Comparison of ENCODE assay signal across 9 cellular contexts in genomic region chr13:50914848-50915247, GRCh38. TPM values are rescaled to one million over a fixed set of nuclear protein-coding genes. Genes with fewer than 3 reads are reported as not detected.
DNase-seq lines count a peak whose midpoint lies in the region; ATAC-seq and TF ChIP-seq lines count a peak whose summit lies in the region.
"Had no signal": no experiment of that assay in that cellular context is flagged by ENCODE, and none has a peak within 500 bp of the region (broad histone marks: within the 10 kb centered on the region; RNA-seq: fewer than 3 reads in every experiment).

No MANE protein-coding gene starts in this region.

- no peaks in the 10 kb centered on the region for H3K36me3 Mint-ChIP-seq in activated naive CD8-positive, alpha-beta T cell
- H3K36me3 Mint-ChIP-seq in natural killer cell treated with Interleukin-12 subunit alpha and Interleukin-12 subunit beta and Interleukin-15 and Interleukin-18, amount 100 ng/mL, for 72 hours = no peaks in the 10 kb centered on the region

- no peak for DNase-seq in natural killer cell treated with Interleukin-12 subunit alpha and Interleukin-12 subunit beta and Interleukin-15 and Interleukin-18, amount 100 ng/mL, for 72 hours (ENCODE audit: low spot score)
- no peak for DNase-seq in coronary artery (ENCODE audit: low spot score)
- no peak for DNase-seq in HK-2 (ENCODE audit: unreplicated experiment)
- DNase-seq in pons (ENCODE audit: low spot score) = no peak
- no peak for DNase-seq in sciatic nerve (ENCODE audit: low spot score)

- no peak overlapping the region for H3K4me3 Mint-ChIP-seq in activated naive CD8-positive, alpha-beta T cell
- peak overlapping the region; percentile 58 for H3K4me3 Mint-ChIP-seq in natural killer cell treated with Interleukin-12 subunit alpha and Interleukin-12 subunit beta and Interleukin-15 and Interleukin-18, amount 100 ng/mL, for 72 hours

- peak overlapping the region in 1 of 2 donors; percentile 14 for H3K27ac ChIP-seq in coronary artery

- H3K4me3 ChIP-seq in GM08714 (ENCODE audit: low read length) (peak overlapping the region; percentile 20; the same call in 1 of the 2 replicates), coronary artery (no peak overlapping the region)

- H3K9me3 Mint-ChIP-seq in activated naive CD8-positive, alpha-beta T cell (ENCODE audit: low read depth) = no peaks in the 10 kb centered on the region
- H3K9me3 Mint-ChIP-seq in natural killer cell treated with Interleukin-12 subunit alpha and Interleukin-12 subunit beta and Interleukin-15 and Interleukin-18, amount 100 ng/mL, for 72 hours = no peaks in the 10 kb centered on the region

- H3K4me1 Mint-ChIP-seq in activated naive CD8-positive, alpha-beta T cell (ENCODE audit: low read depth) = peaks cover 77% of the 10 kb centered on the region
- peaks cover 63 to 69% of the 10 kb centered on the region in 2 donors for H3K4me1 Mint-ChIP-seq in natural killer cell treated with Interleukin-12 subunit alpha and Interleukin-12 subunit beta and Interleukin-15 and Interleukin-18, amount 100 ng/mL, for 72 hours (ENCODE audit: low read depth in 2 of 2)

- peak overlapping the region; percentile 77 for H3K27ac Mint-ChIP-seq in activated naive CD8-positive, alpha-beta T cell
- H3K27ac Mint-ChIP-seq in natural killer cell treated with Interleukin-12 subunit alpha and Interleukin-12 subunit beta and Interleukin-15 and Interleukin-18, amount 100 ng/mL, for 72 hours = peak overlapping the region; percentile 81 to 87

- intact Hi-C loops in sciatic nerve (cut with DNase I) = no loop called here

- ATAC-seq in HG03378 (IDR thresholded peaks at IDR 0.05; ENCODE audit: unreplicated experiment) = peak; percentile 43
- peak; percentile 69 to 77 for ATAC-seq in natural killer cell treated with Interleukin-12 subunit alpha and Interleukin-12 subunit beta and Interleukin-15 and Interleukin-18, amount 100 ng/mL, for 72 hours
- ATAC-seq in sciatic nerve = no peak
- ATAC-seq: HepG2 had no signal

- H3K27me3 Mint-ChIP-seq in activated naive CD8-positive, alpha-beta T cell = no peaks in the 10 kb centered on the region
- no peaks in the 10 kb centered on the region for H3K27me3 Mint-ChIP-seq in natural killer cell treated with Interleukin-12 subunit alpha and Interleukin-12 subunit beta and Interleukin-15 and Interleukin-18, amount 100 ng/mL, for 72 hours

- TF ChIP-seq CTCF in coronary artery (IDR thresholded peaks at IDR 0.05) = no peak

RNA-seq across cellular contexts. Expression of gene RNASEH2B, which starts 5.3 kb away (rescaled TPM):
- total RNA-seq in natural killer cell treated with Interleukin-12 subunit alpha and Interleukin-12 subunit beta and Interleukin-15 and Interleukin-18, amount 100 ng/mL, for 72 hours = 10 to 100 TPM; 33.3 to 64.2 TPM
- total RNA-seq in sciatic nerve = 45.7 TPM
